8 cellular contexts compared by ENCODE assay signal in genomic region chr3:157535667-157536066, GRCh38. TPM values are rescaled to one million over a fixed set of nuclear protein-coding genes. Genes with fewer than 3 reads are reported as not detected.
"Had no signal": no experiment of that assay in that cellular context is flagged by ENCODE, and none has a peak within 500 bp of the region (broad histone marks: within the 10 kb centered on the region; RNA-seq: fewer than 3 reads in every experiment).

No MANE protein-coding gene starts in this region.

- DNase-seq: IMR-90, KBM-7, KG1 had no signal

- FAIRE-seq: HepG2, HTR-8/SVneo had no signal

- H3K27ac ChIP-seq: HL-60 had no signal

- ATAC-seq: HepG2 had no signal

RNA-seq across cellular contexts. Expression of gene VEPH1, which starts 32.5 kb away (rescaled TPM):
- total RNA-seq: HepG2, HT-29 had no signal
- polyA plus RNA-seq: HepG2, IgD-negative memory B cell had no signal
